2 cellular contexts compared by ENCODE assay signal in genomic region chr6:146935489-146935888, GRCh38.
TF ChIP-seq lines count a peak whose summit lies in the region.

No MANE protein-coding gene starts in this region.

TF ChIP-seq in K562, 482 proteins besides CTCF, POLR2A, EP300 and RAD21:
- TF ChIP-seq MTA2 (IDR thresholded peaks at IDR 0.05; ENCODE audit: low read depth) (no peak), FOXP4 (CRISPR knock-in tag; IDR thresholded peaks at IDR 0.05; ENCODE audit: borderline replicate concordance) (no peak), CREB3 (tag; conservative IDR thresholded peaks at IDR 0.05; ENCODE audit: low read depth) (no peak), ARID1B (IDR thresholded peaks at IDR 0.05) (no peak)
TF ChIP-seq in K562: peak in this region for 0.

TF ChIP-seq in H1, 55 proteins besides CTCF, POLR2A, EP300 and RAD21:
- TF ChIP-seq CBX8 (IDR thresholded peaks at IDR 0.05; ENCODE audit: borderline replicate concordance, low read depth, low read length) (no peak), EGR1 (IDR thresholded peaks at IDR 0.05; ENCODE audit: borderline replicate concordance, low read depth, low read length) (no peak), TBP (IDR thresholded peaks at IDR 0.05; ENCODE audit: low read depth, low read length) (no peak), TAF7 (optimal IDR thresholded peaks at IDR 0.05; ENCODE audit: borderline replicate concordance, low read depth, low read length) (no peak), E2F6 (IDR thresholded peaks at IDR 0.05) (no peak), KDM4A (IDR thresholded peaks at IDR 0.05; ENCODE audit: low read depth, low read length, severe bottlenecking) (no peak)
